Comparison of ENCODE assay signal across 13 cellular contexts in the genomic region with DNA sequence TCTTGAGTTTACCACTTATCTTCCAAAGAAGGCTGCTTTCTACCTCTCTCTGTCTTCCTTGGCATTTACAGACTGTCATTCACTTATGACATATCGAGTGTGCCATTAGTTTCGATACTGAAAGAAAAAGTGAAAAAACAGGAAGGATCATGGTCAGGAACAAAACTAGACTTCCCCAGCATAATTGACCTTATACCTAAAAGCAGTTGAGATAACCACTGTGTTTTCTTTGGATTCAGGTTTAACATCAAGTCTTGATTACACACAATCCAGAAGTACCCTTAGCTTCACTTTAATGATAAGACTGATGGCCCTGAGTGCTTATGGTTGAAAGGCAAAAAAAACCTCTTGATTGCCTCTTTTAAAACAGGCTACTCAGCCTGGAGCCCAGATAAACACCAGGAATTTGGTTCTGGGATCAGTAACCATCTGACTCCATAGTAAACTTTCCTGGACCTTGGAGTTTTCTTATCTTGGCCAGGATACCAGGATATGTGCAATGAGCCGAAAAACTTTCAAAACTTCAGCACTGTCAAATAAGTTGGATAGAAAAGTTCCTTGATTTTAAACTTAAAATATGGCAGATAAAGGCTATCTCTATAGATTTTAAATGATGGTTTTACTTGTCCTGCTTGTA. TPM values are rescaled to one million over a fixed set of nuclear protein-coding genes. Genes with fewer than 3 reads are reported as not detected.
DNase-seq lines count a peak whose midpoint lies in the region; ATAC-seq and TF ChIP-seq lines count a peak whose summit lies in the region.
"Had no signal": no experiment of that assay in that cellular context is flagged by ENCODE, and none has a peak within 500 bp of the region (broad histone marks: within the 10 kb centered on the region; RNA-seq: fewer than 3 reads in every experiment).

No MANE protein-coding gene starts in this region.

- ATAC-seq in HG02798 (IDR thresholded peaks at IDR 0.05; ENCODE audit: poor library complexity, unreplicated experiment), result no peak
- ATAC-seq: CD8-positive, alpha-beta T cell; esophagus mucosa had no signal

- H3K27ac ChIP-seq in HEK293 (ENCODE audit: extremely low read depth, low read depth, low read length), result peak overlapping the region; percentile 62
- H3K27ac ChIP-seq in spleen, result peak overlapping the region; percentile 55 to 81 (median 72)
- H3K27ac ChIP-seq: PC-9 had no signal

- H3K9me3 ChIP-seq in HEK293 (ENCODE audit: control insufficient read depth, insufficient read depth, low read depth, low read length), result no peaks in the 10 kb centered on the region
- no peaks in the 10 kb centered on the region for H3K9me3 ChIP-seq in spleen

- H3K4me3 ChIP-seq in HEK293 (ENCODE audit: low read depth, low read length) (no peak overlapping the region), spleen (peak overlapping the region in 1 of 8 donors; percentile 25), H7 (ENCODE audit: insufficient read depth, low read depth, low read length) (no peak overlapping the region)
- H3K4me3 ChIP-seq: PC-9 had no signal

- DNase-seq in NOMO-1 treated with DMSO at 0.1 percent for 48 hours (lab: John Stamatoyannopoulos, UW; ENCODE audit: unreplicated experiment) (peak; percentile 78), germinal center (ENCODE audit: low spot score) (peak; percentile 9), spleen (no peak), H7 (no peak), posterior vena cava (ENCODE audit: low spot score) (no peak)
- DNase-seq: activated CD4-positive, alpha-beta T cell treated with anti-CD3 and anti-CD28 coated beads, Interleukin-2, amount 50 U/mL, for 4 hours; CD8-positive, alpha-beta T cell; NCI-H1930; PC-9; substantia nigra had no signal

- CTCF ChIA-PET in HEK293 (lab: Yijun Ruan, JAX), result interaction anchor here (0.7 to 2.4 kb wide), 4 partner anchors 12 to 91 kb away, joined by 3 to 9 read pairs (median 4); no protein-coding TSS in a partner anchor

- H3K4me1 ChIP-seq in HEK293 (ENCODE audit: control insufficient read depth, insufficient read depth, low read length) (peaks cover 41% of the 10 kb centered on the region), spleen (peaks cover 4 to 41% (median 21%) of the 10 kb centered on the region in 6 donors)

- POLR2A ChIA-PET in HEK293 (lab: Yijun Ruan, JAX), result interaction anchor here (0.7 kb wide), 1 partner anchor 711 kb away, joined by 3 read pairs; no protein-coding TSS in a partner anchor

- intact Hi-C loops in spleen (cut with DNase I; ENCODE audit: low total_unique reads) (no loop called here), posterior vena cava (cut with DNase I) (no loop called here)

- WGBS in spleen, 5 donors, result 29 to 49% (median 33%) methylated on average over 3 of the region's 3 CpGs

- TF ChIP-seq CTCF in HEK293 (tag by site-specific recombination; IDR thresholded peaks at IDR 0.05) (no peak), spleen (IDR thresholded peaks at IDR 0.05 in 8 of 11, conservative IDR thresholded peaks at IDR 0.05 in 3 of 11) (no peak)

- TF ChIP-seq POLR2A in spleen (IDR thresholded peaks at IDR 0.05), result no peak

- H3K27me3 ChIP-seq in spleen (replicated peaks in 1 of 7) (peaks cover 0 to 13% (median 1%) of the 10 kb centered on the region in 7 donors), H7 (ENCODE audit: control insufficient read depth, insufficient read depth, low read length) (no peaks in the 10 kb centered on the region)

- no peaks in the 10 kb centered on the region for H3K36me3 ChIP-seq in HEK293 (ENCODE audit: control insufficient read depth in 2 of 2, insufficient read depth in 1 of 2, low read length in 2 of 2)
- H3K36me3 ChIP-seq in spleen, result no peaks in the 10 kb centered on the region
- no peaks in the 10 kb centered on the region for H3K36me3 ChIP-seq in H7 (replicated peaks; ENCODE audit: control insufficient read depth, insufficient read depth, low read length)

TF ChIP-seq in HEK293, 187 proteins besides CTCF, POLR2A, EP300 and RAD21 (continues in another document):
- TF ChIP-seq ZNF239 (tag by site-specific recombination; IDR thresholded peaks at IDR 0.05), result no peak
- TF ChIP-seq ZNF658 (tag by site-specific recombination; IDR thresholded peaks at IDR 0.05), result no peak
- no peak for TF ChIP-seq ZNF274 (IDR thresholded peaks at IDR 0.05; ENCODE audit: low read length)
- no peak for TF ChIP-seq ZNF274 (tag by site-specific recombination; IDR thresholded peaks at IDR 0.05; ENCODE audit: borderline replicate concordance)
- TF ChIP-seq, protein P1, sequence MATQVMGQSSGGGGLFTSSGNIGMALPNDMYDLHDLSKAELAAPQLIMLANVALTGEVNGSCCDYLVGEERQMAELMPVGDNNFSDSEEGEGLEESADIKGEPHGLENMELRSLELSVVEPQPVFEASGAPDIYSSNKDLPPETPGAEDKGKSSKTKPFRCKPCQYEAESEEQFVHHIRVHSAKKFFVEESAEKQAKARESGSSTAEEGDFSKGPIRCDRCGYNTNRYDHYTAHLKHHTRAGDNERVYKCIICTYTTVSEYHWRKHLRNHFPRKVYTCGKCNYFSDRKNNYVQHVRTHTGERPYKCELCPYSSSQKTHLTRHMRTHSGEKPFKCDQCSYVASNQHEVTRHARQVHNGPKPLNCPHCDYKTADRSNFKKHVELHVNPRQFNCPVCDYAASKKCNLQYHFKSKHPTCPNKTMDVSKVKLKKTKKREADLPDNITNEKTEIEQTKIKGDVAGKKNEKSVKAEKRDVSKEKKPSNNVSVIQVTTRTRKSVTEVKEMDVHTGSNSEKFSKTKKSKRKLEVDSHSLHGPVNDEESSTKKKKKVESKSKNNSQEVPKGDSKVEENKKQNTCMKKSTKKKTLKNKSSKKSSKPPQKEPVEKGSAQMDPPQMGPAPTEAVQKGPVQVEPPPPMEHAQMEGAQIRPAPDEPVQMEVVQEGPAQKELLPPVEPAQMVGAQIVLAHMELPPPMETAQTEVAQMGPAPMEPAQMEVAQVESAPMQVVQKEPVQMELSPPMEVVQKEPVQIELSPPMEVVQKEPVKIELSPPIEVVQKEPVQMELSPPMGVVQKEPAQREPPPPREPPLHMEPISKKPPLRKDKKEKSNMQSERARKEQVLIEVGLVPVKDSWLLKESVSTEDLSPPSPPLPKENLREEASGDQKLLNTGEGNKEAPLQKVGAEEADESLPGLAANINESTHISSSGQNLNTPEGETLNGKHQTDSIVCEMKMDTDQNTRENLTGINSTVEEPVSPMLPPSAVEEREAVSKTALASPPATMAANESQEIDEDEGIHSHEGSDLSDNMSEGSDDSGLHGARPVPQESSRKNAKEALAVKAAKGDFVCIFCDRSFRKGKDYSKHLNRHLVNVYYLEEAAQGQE (tag by site-specific recombination; IDR thresholded peaks at IDR 0.05), result no peak
- TF ChIP-seq REPIN1 (tag by site-specific recombination; IDR thresholded peaks at IDR 0.05; ENCODE audit: low read depth), result no peak
- TF ChIP-seq ZIC2 (tag by site-specific recombination; IDR thresholded peaks at IDR 0.05), result no peak
- TF ChIP-seq, protein P2, sequence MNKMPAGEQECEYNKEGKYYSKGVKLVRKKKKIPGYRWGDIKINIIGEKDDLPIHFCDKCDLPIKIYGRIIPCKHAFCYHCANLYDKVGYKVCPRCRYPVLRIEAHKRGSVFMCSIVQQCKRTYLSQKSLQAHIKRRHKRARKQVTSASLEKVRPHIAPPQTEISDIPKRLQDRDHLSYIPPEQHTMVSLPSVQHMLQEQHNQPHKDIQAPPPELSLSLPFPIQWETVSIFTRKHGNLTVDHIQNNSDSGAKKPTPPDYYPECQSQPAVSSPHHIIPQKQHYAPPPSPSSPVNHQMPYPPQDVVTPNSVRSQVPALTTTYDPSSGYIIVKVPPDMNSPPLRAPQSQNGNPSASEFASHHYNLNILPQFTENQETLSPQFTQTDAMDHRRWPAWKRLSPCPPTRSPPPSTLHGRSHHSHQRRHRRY (tag by site-specific recombination; IDR thresholded peaks at IDR 0.05), result no peak
- TF ChIP-seq ZNF426 (tag by site-specific recombination; IDR thresholded peaks at IDR 0.05), result no peak
- peak; percentile 36; the same call in 1 of the 2 replicates for TF ChIP-seq ZNF366 (tag by site-specific recombination; conservative IDR thresholded peaks at IDR 0.05)
- TF ChIP-seq, protein P3, sequence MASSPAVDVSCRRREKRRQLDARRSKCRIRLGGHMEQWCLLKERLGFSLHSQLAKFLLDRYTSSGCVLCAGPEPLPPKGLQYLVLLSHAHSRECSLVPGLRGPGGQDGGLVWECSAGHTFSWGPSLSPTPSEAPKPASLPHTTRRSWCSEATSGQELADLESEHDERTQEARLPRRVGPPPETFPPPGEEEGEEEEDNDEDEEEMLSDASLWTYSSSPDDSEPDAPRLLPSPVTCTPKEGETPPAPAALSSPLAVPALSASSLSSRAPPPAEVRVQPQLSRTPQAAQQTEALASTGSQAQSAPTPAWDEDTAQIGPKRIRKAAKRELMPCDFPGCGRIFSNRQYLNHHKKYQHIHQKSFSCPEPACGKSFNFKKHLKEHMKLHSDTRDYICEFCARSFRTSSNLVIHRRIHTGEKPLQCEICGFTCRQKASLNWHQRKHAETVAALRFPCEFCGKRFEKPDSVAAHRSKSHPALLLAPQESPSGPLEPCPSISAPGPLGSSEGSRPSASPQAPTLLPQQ (tag by site-specific recombination; IDR thresholded peaks at IDR 0.05), result 0 out of 2 replicates have a peak, but pooled peaks have one; percentile 26
- no peak for TF ChIP-seq ZNF529 (tag by site-specific recombination; IDR thresholded peaks at IDR 0.05; ENCODE audit: insufficient replicate concordance)
- no peak for TF ChIP-seq ZNF473 (tag by site-specific recombination; IDR thresholded peaks at IDR 0.05)
- no peak for TF ChIP-seq MEIS1 (CRISPR knock-in tag; IDR thresholded peaks at IDR 0.05; ENCODE audit: borderline replicate concordance)
- peak; percentile 44; the same call in 1 of the 2 replicates for TF ChIP-seq ZNF335 (tag by site-specific recombination; conservative IDR thresholded peaks at IDR 0.05)
- no peak for TF ChIP-seq ZBTB1 (tag by site-specific recombination; IDR thresholded peaks at IDR 0.05)
- TF ChIP-seq ZXDB (tag by site-specific recombination; IDR thresholded peaks at IDR 0.05), result peak; percentile 56
- TF ChIP-seq ZNF132 (tag by site-specific recombination; IDR thresholded peaks at IDR 0.05; ENCODE audit: borderline replicate concordance), result no peak
- no peak for TF ChIP-seq ZNF558 (tag by site-specific recombination; IDR thresholded peaks at IDR 0.05)
- no peak for TF ChIP-seq ZNF37A (tag by site-specific recombination; IDR thresholded peaks at IDR 0.05)

RNA-seq across cellular contexts. Expression of a gene that starts 5.0 kb away (rescaled TPM):
- 100 to 1,000 TPM in 1 of 7 donors, 10 to 100 TPM in 6; 47.4 to 113 (median 85.3) TPM for total RNA-seq in spleen
- polyA plus RNA-seq in spleen, result 10 to 100 TPM; 21.9 to 94.2 (median 62.9) TPM
- total RNA-seq in H7 (2014; rRNA removed; shearing (Covaris generic)), result 21.1 and 29.2 TPM in 2 replicates
- 100 to 1,000 TPM in 1 of 2 donors, 10 to 100 TPM in 1; 86.6 to 114 TPM for total RNA-seq in posterior vena cava

Comparison
In these comparisons a context has a peak if more than half of its experiments do, and no peak if none do; other contexts are left out.
1. DNase-seq: peak in NOMO-1 treated with DMSO at 0.1 percent for 48 hours (single experiment) and germinal center (single experiment); none in spleen (single experiment), H7 (single experiment) and posterior vena cava (single experiment).